Comparison of ENCODE assay signal across 12 cellular contexts in genomic region chrX:49282647-49283011, GRCh38. TPM values are rescaled to one million over a fixed set of nuclear protein-coding genes. Genes with fewer than 3 reads are reported as not detected.
DNase-seq lines count a peak whose midpoint lies in the region; ATAC-seq, FAIRE-seq and TF ChIP-seq lines count a peak whose summit lies in the region.
"Had no signal": no experiment of that assay in that cellular context is flagged by ENCODE, and none has a peak within 500 bp of the region (broad histone marks: within the 10 kb centered on the region; RNA-seq: fewer than 3 reads in every experiment).

No MANE protein-coding gene starts in this region.

- H3K36me3 Mint-ChIP-seq in astrocyte (ENCODE audit: low read depth, unreplicated experiment): no peaks in the 10 kb centered on the region

- FAIRE-seq in astrocyte (lab: Jason Lieb, UNC): peak; percentile 70

- H3K36me3 ChIP-seq in ACC112 (ENCODE audit: insufficient read depth, low read length) (no peaks in the 10 kb centered on the region), H7 (replicated peaks; ENCODE audit: control insufficient read depth, insufficient read depth, low read length) (no peaks in the 10 kb centered on the region), astrocyte (ENCODE audit: insufficient read depth, low read length) (no peaks in the 10 kb centered on the region)
- H3K36me3 ChIP-seq: upper lobe of left lung had no signal

- H3K4me3 ChIP-seq in ACC112 (ENCODE audit: low read depth, low read length) (0 out of 2 replicates have a peak overlapping the region, but pooled peaks have one; percentile 40), H7 (ENCODE audit: insufficient read depth, low read depth, low read length) (no peak overlapping the region), astrocyte (ENCODE audit: insufficient read depth, low read depth, low read length) (no peak overlapping the region)
- H3K4me3 ChIP-seq: esophagus squamous epithelium, upper lobe of left lung had no signal

- no peak overlapping the region for H3K4me3 Mint-ChIP-seq in astrocyte (ENCODE audit: unreplicated experiment)

- H3K4me1 Mint-ChIP-seq in astrocyte (ENCODE audit: low read depth, unreplicated experiment): peaks cover 7% of the 10 kb centered on the region

- H3K79me2 ChIP-seq in ACC112 (ENCODE audit: control insufficient read depth, insufficient read depth, low read length, unreplicated experiment): no peaks in the 10 kb centered on the region
- H3K79me2 ChIP-seq in astrocyte (ENCODE audit: insufficient read depth, low read length): no peaks in the 10 kb centered on the region

- peak; percentile 48 for DNase-seq in H7
- peak; percentile 8 for DNase-seq in astrocyte (ENCODE audit: low read depth)
- peak; percentile 0 for DNase-seq in kidney glomerular epithelial cell (lab: John Stamatoyannopoulos, UW)
- DNase-seq in NCI-H2107 treated with DMSO at 0.1 percent for 48 hours (lab: John Stamatoyannopoulos, UW; ENCODE audit: unreplicated experiment): no peak
- no peak for DNase-seq in glomerular visceral epithelial cell (ENCODE audit: extremely low spot score)
- no peak for DNase-seq in ureter (ENCODE audit: low spot score)
- DNase-seq: esophagus squamous epithelium, NCI-H510A treated with DMSO at 0.1 percent for 48 hours, upper lobe of left lung had no signal

- H3K27ac Mint-ChIP-seq in astrocyte (ENCODE audit: unreplicated experiment): no peak overlapping the region

- ATAC-seq in HG02852 (IDR thresholded peaks at IDR 0.05; ENCODE audit: unreplicated experiment): no peak

- H3K9me3 ChIP-seq in astrocyte (ENCODE audit: insufficient read depth, low read depth, low read length): no peaks in the 10 kb centered on the region
- H3K9me3 ChIP-seq: esophagus squamous epithelium, upper lobe of left lung had no signal

- H3K27me3 ChIP-seq in ACC112 (ENCODE audit: insufficient read depth, low read length) (no peaks in the 10 kb centered on the region), H7 (ENCODE audit: control insufficient read depth, insufficient read depth, low read length) (no peaks in the 10 kb centered on the region), astrocyte (ENCODE audit: insufficient read depth, low read length) (no peaks in the 10 kb centered on the region)
- H3K27me3 ChIP-seq: esophagus squamous epithelium had no signal

- no peaks in the 10 kb centered on the region for H3K9me3 Mint-ChIP-seq in astrocyte (ENCODE audit: unreplicated experiment)

- no peak overlapping the region for H3K9ac ChIP-seq in astrocyte (ENCODE audit: low read length)

- no peak for TF ChIP-seq CTCF in astrocyte (IDR thresholded peaks at IDR 0.05; ENCODE audit: insufficient read depth, low read depth, low read length)

- H2AFZ ChIP-seq in ACC112 (ENCODE audit: low read length, unreplicated experiment): no peak overlapping the region
- no peak overlapping the region for H2AFZ ChIP-seq in astrocyte (ENCODE audit: low read depth, low read length)

- H3K27me3 Mint-ChIP-seq in astrocyte (ENCODE audit: low read depth, unreplicated experiment): no peaks in the 10 kb centered on the region

- peak overlapping the region; percentile 50 for H3K4me2 ChIP-seq in astrocyte (ENCODE audit: low read length)

- H3K4me1 ChIP-seq in ACC112 (ENCODE audit: control insufficient read depth, insufficient read depth, low read length, unreplicated experiment) (no peaks in the 10 kb centered on the region), astrocyte (ENCODE audit: insufficient read depth, low read length) (no peaks in the 10 kb centered on the region)
- H3K4me1 ChIP-seq: upper lobe of left lung had no signal

- H4K20me1 ChIP-seq in astrocyte (ENCODE audit: insufficient read depth, low read length): no peaks in the 10 kb centered on the region

- H3K27ac ChIP-seq in ACC112 (ENCODE audit: low read depth, low read length) (no peak overlapping the region), astrocyte (ENCODE audit: low read depth, low read length) (no peak overlapping the region)
- H3K27ac ChIP-seq: esophagus squamous epithelium, upper lobe of left lung had no signal

RNA-seq across cellular contexts. Expression of gene PPP1R3F, which starts 13.0 kb away (rescaled TPM):
- total RNA-seq in H7 (2014; rRNA removed; shearing (Covaris generic)): 8.9 and 16.4 TPM in 2 replicates
- 5.6 and 6.6 TPM in 2 replicates for total RNA-seq in astrocyte
- 6.2 TPM for total RNA-seq in ureter

RNA-seq across cellular contexts. Expression of gene FOXP3, which starts 18.1 kb away (rescaled TPM):
- total RNA-seq in H7 (2014; rRNA removed; shearing (Covaris generic)): 0.14 and 0.37 TPM in 2 replicates
- total RNA-seq in astrocyte (0.09 and 0.12 TPM in 2 replicates), ureter (0.49 TPM)
- total RNA-seq: skeletal muscle tissue had no signal

RNA-seq across cellular contexts. Expression of gene GAGE10, which starts 20.8 kb away (rescaled TPM):
- not detected in 2 replicates for total RNA-seq in H7 (2014; rRNA removed; shearing (Covaris generic))
- total RNA-seq in astrocyte: not detected in 2 replicates
- total RNA-seq in ureter: not detected
- total RNA-seq: esophagus squamous epithelium, skeletal muscle tissue, upper lobe of left lung had no signal

RNA-seq across cellular contexts. Expression of gene GAGE12J, which starts 39.2 kb away (rescaled TPM):
- total RNA-seq in H7 (2014; rRNA removed; shearing (Covaris generic)): not detected in 2 replicates
- total RNA-seq in astrocyte (not detected in 2 replicates), ureter (not detected)
- total RNA-seq: esophagus squamous epithelium, skeletal muscle tissue had no signal

RNA-seq across cellular contexts. Expression of gene CCDC22, which starts 47.4 kb away (rescaled TPM):
- total RNA-seq in H7 (2014; rRNA removed; shearing (Covaris generic)): 11.1 and 13.7 TPM in 2 replicates
- total RNA-seq in astrocyte: 11.7 and 12.3 TPM in 2 replicates
- total RNA-seq in ureter: 16.9 TPM

Comparison
In these comparisons a context has a peak if more than half of its experiments do, and no peak if none do; other contexts are left out.
1. DNase-seq: peak in H7 (single experiment), astrocyte (single experiment) and kidney glomerular epithelial cell (single experiment); none in NCI-H2107 treated with DMSO at 0.1 percent for 48 hours (single experiment), glomerular visceral epithelial cell (single experiment) and ureter (single experiment).